In genomic region chr12:442235-442884, GRCh38 we compare ENCODE assay signal across 8 cellular contexts. TPM values are rescaled to one million over a fixed set of nuclear protein-coding genes. Genes with fewer than 3 reads are reported as not detected.
DNase-seq lines count a peak whose midpoint lies in the region; ATAC-seq and FAIRE-seq lines count a peak whose summit lies in the region.

No MANE protein-coding gene starts in this region.

- H3K36me3 Mint-ChIP-seq in activated naive CD4-positive, alpha-beta T cell treated with anti-CD3 and anti-CD28 coated beads for 36 hours (ENCODE audit: low read depth) = peaks cover 7% of the 10 kb centered on the region

- H3K4me1 Mint-ChIP-seq in activated naive CD4-positive, alpha-beta T cell treated with anti-CD3 and anti-CD28 coated beads for 36 hours (ENCODE audit: low read depth) = no peaks in the 10 kb centered on the region

- DNase-seq in CD1c-positive myeloid dendritic cell (ENCODE audit: extremely low spot score) (peak; percentile 64), GM18507 (ENCODE audit: extremely low spot score, insufficient read length, low read depth) (no peak), NCI-H774 (lab: John Stamatoyannopoulos, UW) (peak; percentile 63), head of caudate nucleus (peak in 40 of 42 donors; percentile 14 to 88 (median 70)), pons (ENCODE audit: low spot score) (peak; percentile 65), HuH-7.5 (ENCODE audit: low spot score) (no peak)
- peak; percentile 64 for DNase-seq in activated naive CD4-positive, alpha-beta T cell treated with anti-CD3 and anti-CD28 coated beads for 36 hours

- CTCF ChIA-PET in activated naive CD4-positive, alpha-beta T cell treated with anti-CD3 and anti-CD28 coated beads for 36 hours (lab: Charles Lee) = interaction anchor here (0.6 to 3.6 kb wide), 17 partner anchors 9 to 1145 kb away, joined by 3 to 23 read pairs (median 3); partner anchors contain the start of genes CCDC77 and SLC6A13

- no peak overlapping the region for H3K27ac Mint-ChIP-seq in activated naive CD4-positive, alpha-beta T cell treated with anti-CD3 and anti-CD28 coated beads for 36 hours

- intact Hi-C loops in activated naive CD4-positive, alpha-beta T cell treated with anti-CD3 and anti-CD28 coated beads for 36 hours (cut with micrococcal nuclease) = loop anchor here (2.0 kb wide), 1 partner anchor 104 kb away; no protein-coding TSS in a partner anchor
- intact Hi-C loops in head of caudate nucleus (cut with DNase I) = no loop called here

- no peak overlapping the region for H3K4me3 Mint-ChIP-seq in activated naive CD4-positive, alpha-beta T cell treated with anti-CD3 and anti-CD28 coated beads for 36 hours

- no peaks in the 10 kb centered on the region for H3K27me3 Mint-ChIP-seq in activated naive CD4-positive, alpha-beta T cell treated with anti-CD3 and anti-CD28 coated beads for 36 hours (ENCODE audit: low read depth)

- no peaks in the 10 kb centered on the region for H3K9me3 Mint-ChIP-seq in activated naive CD4-positive, alpha-beta T cell treated with anti-CD3 and anti-CD28 coated beads for 36 hours

- ATAC-seq in HG03280 (IDR thresholded peaks at IDR 0.05; ENCODE audit: unreplicated experiment) = no peak

- peak; percentile 26 for FAIRE-seq in GM18507 (lab: Jason Lieb, UNC)

RNA-seq across cellular contexts. Expression of gene B4GALNT3, which starts 17.4 kb away (rescaled TPM):
- total RNA-seq in activated naive CD4-positive, alpha-beta T cell treated with anti-CD3 and anti-CD28 coated beads for 36 hours = 1 to 10 TPM; 1.1 to 1.2 TPM

RNA-seq across cellular contexts. Expression of gene CCDC77, which starts 40.9 kb away (rescaled TPM):
- 10 to 100 TPM; 13.2 to 14.9 TPM for total RNA-seq in activated naive CD4-positive, alpha-beta T cell treated with anti-CD3 and anti-CD28 coated beads for 36 hours

RNA-seq across cellular contexts. Expression of gene KDM5A, which starts 53.2 kb away (rescaled TPM):
- 10 to 100 TPM; 59.0 to 61.3 TPM for total RNA-seq in activated naive CD4-positive, alpha-beta T cell treated with anti-CD3 and anti-CD28 coated beads for 36 hours

Comparison
In these comparisons a context has a peak if more than half of its experiments do, and no peak if none do; other contexts are left out.
1. DNase-seq: peak in CD1c-positive myeloid dendritic cell (single experiment), NCI-H774 (single experiment), activated naive CD4-positive, alpha-beta T cell treated with anti-CD3 and anti-CD28 coated beads for 36 hours (single experiment), head of caudate nucleus (40 of 42) and pons (single experiment); none in GM18507 (single experiment) and HuH-7.5 (single experiment).